ENCODE assay signal across 23 cellular contexts in genomic region chr20:60298647-60299046, GRCh38.
"Had no signal": no experiment of that assay in that cellular context is flagged by ENCODE, and none has a peak within 500 bp of the region (broad histone marks: within the 10 kb centered on the region; RNA-seq: fewer than 3 reads in every experiment).

No MANE protein-coding gene starts in this region.

- H3K27me3 ChIP-seq: colonic mucosa, esophagus squamous epithelium, gastrocnemius medialis, left lung had no signal

- H3K36me3 ChIP-seq: colonic mucosa, esophagus squamous epithelium, gastrocnemius medialis, heart right ventricle, left lung, lower lobe of right lung had no signal

- H3K4me1 ChIP-seq: colonic mucosa, esophagus squamous epithelium, gastrocnemius medialis, heart right ventricle, left lung, lower lobe of right lung had no signal

- DNase-seq: colonic mucosa; cortex of kidney; effector CD8-positive, alpha-beta T cell; effector memory CD8-positive, alpha-beta T cell; endodermal cell; erythroblast; esophagus squamous epithelium; foreskin fibroblast; foreskin melanocyte; gastrocnemius medialis; glutamatergic neuron; head of caudate nucleus; heart right ventricle; hippocampal formation; left cardiac atrium; left lung; left ventricle myocardium superior; lower lobe of right lung; mesenchymal stem cell; mucosa of descending colon; naive B cell had no signal

- H3K27ac ChIP-seq: colonic mucosa, epithelial cell of prostate, esophagus squamous epithelium, gastrocnemius medialis, heart right ventricle, left lung, lower lobe of right lung had no signal

- ATAC-seq: effector memory CD8-positive, alpha-beta T cell; esophagus mucosa; gastrocnemius medialis; heart right ventricle; left cardiac atrium; left lung; left ventricle myocardium superior; mucosa of descending colon had no signal

- H3K9me3 ChIP-seq: colonic mucosa, esophagus squamous epithelium, gastrocnemius medialis, heart right ventricle, left lung, lower lobe of right lung, mucosa of descending colon had no signal

- H3K4me3 ChIP-seq: colonic mucosa, esophagus squamous epithelium, gastrocnemius medialis, heart right ventricle, left lung, lower lobe of right lung, mucosa of descending colon had no signal
